ENCODE assay signal across 2 cellular contexts in the genomic region with DNA sequence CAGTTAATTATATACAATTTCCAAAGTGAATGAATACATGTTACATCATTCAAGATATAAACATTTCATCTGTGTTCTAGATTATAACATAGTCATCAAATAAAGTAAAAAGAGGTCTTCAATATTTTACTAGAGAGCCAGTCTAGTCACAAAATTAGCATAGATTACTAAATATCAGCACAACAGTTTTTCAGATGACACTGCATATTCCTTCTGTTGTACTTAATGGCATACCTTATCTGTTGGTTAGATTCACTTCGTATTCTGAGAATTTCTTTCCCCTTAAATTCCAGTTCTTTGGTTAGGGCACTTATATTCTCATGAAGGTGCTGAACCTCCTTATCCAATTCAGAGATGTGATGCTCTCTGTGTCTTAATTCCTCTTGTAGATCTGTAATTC.
TF ChIP-seq lines count a peak whose summit lies in the region.

No MANE protein-coding gene starts in this region.

TF ChIP-seq in A549, 52 proteins besides CTCF, POLR2A, EP300 and RAD21:
- TF ChIP-seq MAFK (IDR thresholded peaks at IDR 0.05; ENCODE audit: partially characterized antibody), result peak; percentile 37
- no peak for TF ChIP-seq HOXB13 (CRISPR knock-in tag; IDR thresholded peaks at IDR 0.05; ENCODE audit: low read depth)
- TF ChIP-seq, protein P1, sequence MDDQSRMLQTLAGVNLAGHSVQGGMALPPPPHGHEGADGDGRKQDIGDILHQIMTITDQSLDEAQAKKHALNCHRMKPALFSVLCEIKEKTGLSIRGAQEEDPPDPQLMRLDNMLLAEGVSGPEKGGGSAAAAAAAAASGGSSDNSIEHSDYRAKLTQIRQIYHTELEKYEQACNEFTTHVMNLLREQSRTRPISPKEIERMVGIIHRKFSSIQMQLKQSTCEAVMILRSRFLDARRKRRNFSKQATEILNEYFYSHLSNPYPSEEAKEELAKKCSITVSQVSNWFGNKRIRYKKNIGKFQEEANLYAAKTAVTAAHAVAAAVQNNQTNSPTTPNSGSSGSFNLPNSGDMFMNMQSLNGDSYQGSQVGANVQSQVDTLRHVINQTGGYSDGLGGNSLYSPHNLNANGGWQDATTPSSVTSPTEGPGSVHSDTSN (IDR thresholded peaks at IDR 0.05), result no peak
- TF ChIP-seq, protein P2, sequence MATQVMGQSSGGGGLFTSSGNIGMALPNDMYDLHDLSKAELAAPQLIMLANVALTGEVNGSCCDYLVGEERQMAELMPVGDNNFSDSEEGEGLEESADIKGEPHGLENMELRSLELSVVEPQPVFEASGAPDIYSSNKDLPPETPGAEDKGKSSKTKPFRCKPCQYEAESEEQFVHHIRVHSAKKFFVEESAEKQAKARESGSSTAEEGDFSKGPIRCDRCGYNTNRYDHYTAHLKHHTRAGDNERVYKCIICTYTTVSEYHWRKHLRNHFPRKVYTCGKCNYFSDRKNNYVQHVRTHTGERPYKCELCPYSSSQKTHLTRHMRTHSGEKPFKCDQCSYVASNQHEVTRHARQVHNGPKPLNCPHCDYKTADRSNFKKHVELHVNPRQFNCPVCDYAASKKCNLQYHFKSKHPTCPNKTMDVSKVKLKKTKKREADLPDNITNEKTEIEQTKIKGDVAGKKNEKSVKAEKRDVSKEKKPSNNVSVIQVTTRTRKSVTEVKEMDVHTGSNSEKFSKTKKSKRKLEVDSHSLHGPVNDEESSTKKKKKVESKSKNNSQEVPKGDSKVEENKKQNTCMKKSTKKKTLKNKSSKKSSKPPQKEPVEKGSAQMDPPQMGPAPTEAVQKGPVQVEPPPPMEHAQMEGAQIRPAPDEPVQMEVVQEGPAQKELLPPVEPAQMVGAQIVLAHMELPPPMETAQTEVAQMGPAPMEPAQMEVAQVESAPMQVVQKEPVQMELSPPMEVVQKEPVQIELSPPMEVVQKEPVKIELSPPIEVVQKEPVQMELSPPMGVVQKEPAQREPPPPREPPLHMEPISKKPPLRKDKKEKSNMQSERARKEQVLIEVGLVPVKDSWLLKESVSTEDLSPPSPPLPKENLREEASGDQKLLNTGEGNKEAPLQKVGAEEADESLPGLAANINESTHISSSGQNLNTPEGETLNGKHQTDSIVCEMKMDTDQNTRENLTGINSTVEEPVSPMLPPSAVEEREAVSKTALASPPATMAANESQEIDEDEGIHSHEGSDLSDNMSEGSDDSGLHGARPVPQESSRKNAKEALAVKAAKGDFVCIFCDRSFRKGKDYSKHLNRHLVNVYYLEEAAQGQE (IDR thresholded peaks at IDR 0.05), result no peak
- no peak for TF ChIP-seq FOSL2 (IDR thresholded peaks at IDR 0.05)
- TF ChIP-seq FOSL2 (CRISPR knock-in tag; IDR thresholded peaks at IDR 0.05), result no peak
- no peak for TF ChIP-seq NR3C1 (IDR thresholded peaks at IDR 0.05)
- no peak for TF ChIP-seq HDAC2 (IDR thresholded peaks at IDR 0.05)
- TF ChIP-seq CHD4 (IDR thresholded peaks at IDR 0.05; ENCODE audit: borderline replicate concordance), result no peak
- TF ChIP-seq CHD2 (IDR thresholded peaks at IDR 0.05; ENCODE audit: low read length, partially characterized antibody), result no peak

TF ChIP-seq in K562, 482 proteins besides CTCF, POLR2A, EP300 and RAD21 (continued from another document):
- TF ChIP-seq NFE2 (IDR thresholded peaks at IDR 0.05; ENCODE audit: low read depth) (peak; percentile 61), ZNF316 (IDR thresholded peaks at IDR 0.05) (peak; percentile 94), C11orf30 (IDR thresholded peaks at IDR 0.05; ENCODE audit: low read depth) (peak; percentile 83), RBM22 (IDR thresholded peaks at IDR 0.05; ENCODE audit: low read depth, low read length, poor library complexity, severe bottlenecking) (no peak), RBM17 (IDR thresholded peaks at IDR 0.05; ENCODE audit: borderline replicate concordance, low read depth, low read length) (no peak), MAFK (IDR thresholded peaks at IDR 0.05; ENCODE audit: low read length) (peak; percentile 47; the same call in 1 of the 2 replicates), MAFF (IDR thresholded peaks at IDR 0.05; ENCODE audit: low read length) (peak; percentile 54; the same call in 1 of the 2 replicates), ILK (tag; IDR thresholded peaks at IDR 0.05; ENCODE audit: borderline replicate concordance, low read depth) (no peak), MAFG (tag; conservative IDR thresholded peaks at IDR 0.05) (peak; percentile 89)
- TF ChIP-seq, protein P3, sequence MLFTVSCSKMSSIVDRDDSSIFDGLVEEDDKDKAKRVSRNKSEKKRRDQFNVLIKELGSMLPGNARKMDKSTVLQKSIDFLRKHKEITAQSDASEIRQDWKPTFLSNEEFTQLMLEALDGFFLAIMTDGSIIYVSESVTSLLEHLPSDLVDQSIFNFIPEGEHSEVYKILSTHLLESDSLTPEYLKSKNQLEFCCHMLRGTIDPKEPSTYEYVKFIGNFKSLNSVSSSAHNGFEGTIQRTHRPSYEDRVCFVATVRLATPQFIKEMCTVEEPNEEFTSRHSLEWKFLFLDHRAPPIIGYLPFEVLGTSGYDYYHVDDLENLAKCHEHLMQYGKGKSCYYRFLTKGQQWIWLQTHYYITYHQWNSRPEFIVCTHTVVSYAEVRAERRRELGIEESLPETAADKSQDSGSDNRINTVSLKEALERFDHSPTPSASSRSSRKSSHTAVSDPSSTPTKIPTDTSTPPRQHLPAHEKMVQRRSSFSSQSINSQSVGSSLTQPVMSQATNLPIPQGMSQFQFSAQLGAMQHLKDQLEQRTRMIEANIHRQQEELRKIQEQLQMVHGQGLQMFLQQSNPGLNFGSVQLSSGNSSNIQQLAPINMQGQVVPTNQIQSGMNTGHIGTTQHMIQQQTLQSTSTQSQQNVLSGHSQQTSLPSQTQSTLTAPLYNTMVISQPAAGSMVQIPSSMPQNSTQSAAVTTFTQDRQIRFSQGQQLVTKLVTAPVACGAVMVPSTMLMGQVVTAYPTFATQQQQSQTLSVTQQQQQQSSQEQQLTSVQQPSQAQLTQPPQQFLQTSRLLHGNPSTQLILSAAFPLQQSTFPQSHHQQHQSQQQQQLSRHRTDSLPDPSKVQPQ (CRISPR knock-in tag; IDR thresholded peaks at IDR 0.05; ENCODE audit: borderline replicate concordance), result no peak
